In the genomic region with DNA sequence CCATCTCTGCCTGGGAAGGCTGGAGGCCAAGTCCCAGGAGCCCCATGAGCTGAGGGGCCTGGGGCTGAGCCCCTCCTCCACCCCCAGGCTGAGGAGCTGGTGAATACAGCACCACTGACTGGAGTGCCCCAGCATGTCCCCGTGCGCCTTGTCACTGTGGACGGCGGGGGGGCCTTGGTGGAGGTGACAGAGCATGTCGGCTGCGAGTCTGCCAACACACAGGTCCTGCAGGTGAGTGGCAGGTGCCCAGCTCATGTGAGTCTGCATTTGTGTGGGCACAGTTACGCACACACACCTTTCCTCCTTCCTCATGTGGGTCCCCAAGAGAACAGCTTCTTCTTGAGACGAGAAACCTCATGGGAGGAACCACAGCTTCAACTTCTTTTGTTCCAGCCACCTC, we compare ENCODE assay signal across 1 cellular context.
TF ChIP-seq lines count a peak whose summit lies in the region.

No MANE protein-coding gene starts in this region.

TF ChIP-seq in GM12891, 5 proteins besides CTCF, POLR2A, EP300 and RAD21:
- TF ChIP-seq PAX5 (IDR thresholded peaks at IDR 0.05; ENCODE audit: insufficient read depth, low read length, severe bottlenecking) (no peak), POLR2AphosphoS5 (IDR thresholded peaks at IDR 0.05; ENCODE audit: low read depth, low read length) (peak; percentile 58; the same call in 1 of the 2 replicates)
